Comparison of ENCODE assay signal across 2 cellular contexts in the genomic region with DNA sequence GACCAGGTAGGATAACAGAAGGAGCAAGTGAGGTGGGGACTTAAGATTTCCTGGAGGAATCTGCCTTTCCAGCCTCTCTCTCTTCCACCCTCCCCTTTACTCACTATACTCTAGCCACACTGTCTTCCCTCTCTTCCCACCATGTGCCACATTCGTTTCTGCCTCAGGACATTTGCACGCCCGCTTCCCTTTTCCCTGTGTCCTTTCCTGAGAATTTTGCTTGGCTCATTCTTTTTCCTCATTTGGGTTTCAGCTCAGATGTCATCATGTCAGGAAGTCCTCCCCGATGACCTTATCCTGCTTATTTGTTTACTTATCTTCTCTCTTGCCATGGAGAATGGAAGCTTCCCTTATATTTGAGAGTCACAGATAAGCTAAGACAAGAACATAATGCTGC.
A peak's percentile ranks its signal among the peaks of the same experiment; 100 is the strongest.
TF ChIP-seq lines count a peak whose summit lies in the region.

No MANE protein-coding gene starts in this region.

TF ChIP-seq in liver, 16 proteins besides CTCF, POLR2A, EP300 and RAD21 (continued from another document):
- TF ChIP-seq, protein P1, sequence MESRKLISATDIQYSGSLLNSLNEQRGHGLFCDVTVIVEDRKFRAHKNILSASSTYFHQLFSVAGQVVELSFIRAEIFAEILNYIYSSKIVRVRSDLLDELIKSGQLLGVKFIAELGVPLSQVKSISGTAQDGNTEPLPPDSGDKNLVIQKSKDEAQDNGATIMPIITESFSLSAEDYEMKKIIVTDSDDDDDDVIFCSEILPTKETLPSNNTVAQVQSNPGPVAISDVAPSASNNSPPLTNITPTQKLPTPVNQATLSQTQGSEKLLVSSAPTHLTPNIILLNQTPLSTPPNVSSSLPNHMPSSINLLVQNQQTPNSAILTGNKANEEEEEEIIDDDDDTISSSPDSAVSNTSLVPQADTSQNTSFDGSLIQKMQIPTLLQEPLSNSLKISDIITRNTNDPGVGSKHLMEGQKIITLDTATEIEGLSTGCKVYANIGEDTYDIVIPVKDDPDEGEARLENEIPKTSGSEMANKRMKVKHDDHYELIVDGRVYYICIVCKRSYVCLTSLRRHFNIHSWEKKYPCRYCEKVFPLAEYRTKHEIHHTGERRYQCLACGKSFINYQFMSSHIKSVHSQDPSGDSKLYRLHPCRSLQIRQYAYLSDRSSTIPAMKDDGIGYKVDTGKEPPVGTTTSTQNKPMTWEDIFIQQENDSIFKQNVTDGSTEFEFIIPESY (IDR thresholded peaks at IDR 0.05) = no peak
- TF ChIP-seq NR2F2 (IDR thresholded peaks at IDR 0.05) (peak; percentile 64), RXRA (IDR thresholded peaks at IDR 0.05) (no peak), TAF1 (conservative IDR thresholded peaks at IDR 0.05) (no peak)
- TF ChIP-seq, protein P2, sequence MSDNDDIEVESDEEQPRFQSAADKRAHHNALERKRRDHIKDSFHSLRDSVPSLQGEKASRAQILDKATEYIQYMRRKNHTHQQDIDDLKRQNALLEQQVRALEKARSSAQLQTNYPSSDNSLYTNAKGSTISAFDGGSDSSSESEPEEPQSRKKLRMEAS (IDR thresholded peaks at IDR 0.05) = peak; percentile 39
- TF ChIP-seq, protein P3, sequence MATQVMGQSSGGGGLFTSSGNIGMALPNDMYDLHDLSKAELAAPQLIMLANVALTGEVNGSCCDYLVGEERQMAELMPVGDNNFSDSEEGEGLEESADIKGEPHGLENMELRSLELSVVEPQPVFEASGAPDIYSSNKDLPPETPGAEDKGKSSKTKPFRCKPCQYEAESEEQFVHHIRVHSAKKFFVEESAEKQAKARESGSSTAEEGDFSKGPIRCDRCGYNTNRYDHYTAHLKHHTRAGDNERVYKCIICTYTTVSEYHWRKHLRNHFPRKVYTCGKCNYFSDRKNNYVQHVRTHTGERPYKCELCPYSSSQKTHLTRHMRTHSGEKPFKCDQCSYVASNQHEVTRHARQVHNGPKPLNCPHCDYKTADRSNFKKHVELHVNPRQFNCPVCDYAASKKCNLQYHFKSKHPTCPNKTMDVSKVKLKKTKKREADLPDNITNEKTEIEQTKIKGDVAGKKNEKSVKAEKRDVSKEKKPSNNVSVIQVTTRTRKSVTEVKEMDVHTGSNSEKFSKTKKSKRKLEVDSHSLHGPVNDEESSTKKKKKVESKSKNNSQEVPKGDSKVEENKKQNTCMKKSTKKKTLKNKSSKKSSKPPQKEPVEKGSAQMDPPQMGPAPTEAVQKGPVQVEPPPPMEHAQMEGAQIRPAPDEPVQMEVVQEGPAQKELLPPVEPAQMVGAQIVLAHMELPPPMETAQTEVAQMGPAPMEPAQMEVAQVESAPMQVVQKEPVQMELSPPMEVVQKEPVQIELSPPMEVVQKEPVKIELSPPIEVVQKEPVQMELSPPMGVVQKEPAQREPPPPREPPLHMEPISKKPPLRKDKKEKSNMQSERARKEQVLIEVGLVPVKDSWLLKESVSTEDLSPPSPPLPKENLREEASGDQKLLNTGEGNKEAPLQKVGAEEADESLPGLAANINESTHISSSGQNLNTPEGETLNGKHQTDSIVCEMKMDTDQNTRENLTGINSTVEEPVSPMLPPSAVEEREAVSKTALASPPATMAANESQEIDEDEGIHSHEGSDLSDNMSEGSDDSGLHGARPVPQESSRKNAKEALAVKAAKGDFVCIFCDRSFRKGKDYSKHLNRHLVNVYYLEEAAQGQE (IDR thresholded peaks at IDR 0.05) = no peak

TF ChIP-seq in HepG2, 621 proteins besides CTCF, POLR2A, EP300 and RAD21:
- TF ChIP-seq, protein P4, sequence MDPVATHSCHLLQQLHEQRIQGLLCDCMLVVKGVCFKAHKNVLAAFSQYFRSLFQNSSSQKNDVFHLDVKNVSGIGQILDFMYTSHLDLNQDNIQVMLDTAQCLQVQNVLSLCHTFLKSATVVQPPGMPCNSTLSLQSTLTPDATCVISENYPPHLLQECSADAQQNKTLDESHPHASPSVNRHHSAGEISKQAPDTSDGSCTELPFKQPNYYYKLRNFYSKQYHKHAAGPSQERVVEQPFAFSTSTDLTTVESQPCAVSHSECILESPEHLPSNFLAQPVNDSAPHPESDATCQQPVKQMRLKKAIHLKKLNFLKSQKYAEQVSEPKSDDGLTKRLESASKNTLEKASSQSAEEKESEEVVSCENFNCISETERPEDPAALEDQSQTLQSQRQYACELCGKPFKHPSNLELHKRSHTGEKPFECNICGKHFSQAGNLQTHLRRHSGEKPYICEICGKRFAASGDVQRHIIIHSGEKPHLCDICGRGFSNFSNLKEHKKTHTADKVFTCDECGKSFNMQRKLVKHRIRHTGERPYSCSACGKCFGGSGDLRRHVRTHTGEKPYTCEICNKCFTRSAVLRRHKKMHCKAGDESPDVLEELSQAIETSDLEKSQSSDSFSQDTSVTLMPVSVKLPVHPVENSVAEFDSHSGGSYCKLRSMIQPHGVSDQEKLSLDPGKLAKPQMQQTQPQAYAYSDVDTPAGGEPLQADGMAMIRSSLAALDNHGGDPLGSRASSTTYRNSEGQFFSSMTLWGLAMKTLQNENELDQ (CRISPR knock-in tag; IDR thresholded peaks at IDR 0.05; ENCODE audit: borderline replicate concordance) = no peak
- TF ChIP-seq SIN3B (IDR thresholded peaks at IDR 0.05; ENCODE audit: low read length) (no peak), TAF1 (CRISPR knock-in tag; IDR thresholded peaks at IDR 0.05) (no peak), ZNF816 (CRISPR knock-in tag; IDR thresholded peaks at IDR 0.05; ENCODE audit: borderline replicate concordance) (no peak), SNAI1 (CRISPR knock-in tag; IDR thresholded peaks at IDR 0.05; ENCODE audit: borderline replicate concordance) (no peak), FIP1L1 (IDR thresholded peaks at IDR 0.05; ENCODE audit: borderline replicate concordance, insufficient read depth, low read depth, low read length) (no peak), THAP11 (CRISPR knock-in tag; IDR thresholded peaks at IDR 0.05) (no peak), GFI1 (CRISPR knock-in tag; IDR thresholded peaks at IDR 0.05; ENCODE audit: borderline replicate concordance) (no peak), SRSF4 (IDR thresholded peaks at IDR 0.05; ENCODE audit: low read depth, low read length, poor library complexity, severe bottlenecking) (no peak), DNMT3B (CRISPR knock-in tag; conservative IDR thresholded peaks at IDR 0.05) (no peak), SIN3A (IDR thresholded peaks at IDR 0.05; ENCODE audit: borderline replicate concordance, low read depth, low read length) (no peak), FOXK1 (CRISPR knock-in tag; IDR thresholded peaks at IDR 0.05; ENCODE audit: borderline replicate concordance, low read depth) (no peak)
